Comparison of ENCODE assay signal across 8 cellular contexts in genomic region chr3:11651900-11652299, GRCh38. TPM values are rescaled to one million over a fixed set of nuclear protein-coding genes. Genes with fewer than 3 reads are reported as not detected.
DNase-seq lines count a peak whose midpoint lies in the region; ATAC-seq and TF ChIP-seq lines count a peak whose summit lies in the region.

No MANE protein-coding gene starts in this region.

- ATAC-seq in HG03439 (IDR thresholded peaks at IDR 0.05; ENCODE audit: unreplicated experiment) (no peak), WTC11 (no peak)

- H3K27ac ChIP-seq in ovary, result no peak overlapping the region

- CTCF ChIA-PET in GM10248 (lab: Yijun Ruan, JAX), result interaction anchor here (0.7 to 10.5 kb wide), 16 partner anchors 9 to 592 kb away, joined by 3 to 85 read pairs (median 4); partner anchors contain the start of gene VGLL4
- CTCF ChIA-PET in activated CD4-positive, alpha-beta T cell treated with anti-CD3 and anti-CD28 coated beads, Interleukin-2, amount 10 ng/mL, durations not matched to agents 7 days and 5 days (lab: Charles Lee), result interaction anchor here (1.4 kb wide), 1 partner anchor 20 kb away, joined by 3 read pairs; no protein-coding TSS in a partner anchor
- CTCF ChIA-PET in WTC11 (lab: Charles Lee), result interaction anchor here (0.9 to 2.3 kb wide), 10 partner anchors 10 to 317 kb away, joined by 3 to 21 read pairs (median 4); no protein-coding TSS in a partner anchor

- no peak for TF ChIP-seq POLR2A in ovary (IDR thresholded peaks at IDR 0.05)

- H3K27me3 ChIP-seq in ovary, result no peaks in the 10 kb centered on the region

- no peaks in the 10 kb centered on the region for H3K36me3 Mint-ChIP-seq in activated CD4-positive, alpha-beta T cell treated with anti-CD3 and anti-CD28 coated beads, Interleukin-2, amount 10 ng/mL, durations not matched to agents 7 days and 5 days (ENCODE audit: low read depth)
- no peaks in the 10 kb centered on the region for H3K36me3 Mint-ChIP-seq in WTC11

- intact Hi-C loops in ovary (cut with DNase I), result loop anchor here in 3 of 4 donors (5.0 to 10.0 kb wide), 4 partner anchors 153 to 275 kb away; no protein-coding TSS in a partner anchor

- no peak overlapping the region for H3K27ac Mint-ChIP-seq in activated CD4-positive, alpha-beta T cell treated with anti-CD3 and anti-CD28 coated beads, Interleukin-2, amount 10 ng/mL, durations not matched to agents 7 days and 5 days
- no peak overlapping the region for H3K27ac Mint-ChIP-seq in WTC11

- TF ChIP-seq CTCF in GM10248 (IDR thresholded peaks at IDR 0.05; ENCODE audit: control extremely low read depth, extremely low read depth, low read depth, missing control alignments) (peak; percentile 39), ovary (IDR thresholded peaks at IDR 0.05) (peak in 2 of 3 donors; percentile 33 to 55), WTC11 (IDR thresholded peaks at IDR 0.05) (no peak)

- no peak overlapping the region for H3K4me3 ChIP-seq in ovary

- 4 to 10% (median 7%) methylated on average over 2 of the region's 2 CpGs for WGBS in ovary, 3 donors

- H3K4me1 Mint-ChIP-seq in activated CD4-positive, alpha-beta T cell treated with anti-CD3 and anti-CD28 coated beads, Interleukin-2, amount 10 ng/mL, durations not matched to agents 7 days and 5 days, result peaks cover 3% of the 10 kb centered on the region
- H3K4me1 Mint-ChIP-seq in WTC11, result peaks cover 48% of the 10 kb centered on the region

- H3K9me3 ChIP-seq in ovary, result no peaks in the 10 kb centered on the region

- POLR2A ChIA-PET in GM10248 (lab: Yijun Ruan, JAX), result no interaction called here
- POLR2A ChIA-PET in activated CD4-positive, alpha-beta T cell treated with anti-CD3 and anti-CD28 coated beads, Interleukin-2, amount 10 ng/mL, durations not matched to agents 7 days and 5 days (lab: Charles Lee), result no interaction called here
- POLR2A ChIA-PET in WTC11 (lab: Charles Lee), result interaction anchor here (0.6 kb wide), 1 partner anchor 707 kb away, joined by 3 read pairs; no protein-coding TSS in a partner anchor

- TF ChIP-seq EP300 in ovary (IDR thresholded peaks at IDR 0.05), result no peak

- no peaks in the 10 kb centered on the region for H3K4me1 ChIP-seq in ovary (ENCODE audit: insufficient read depth)

- H3K4me3 Mint-ChIP-seq in activated CD4-positive, alpha-beta T cell treated with anti-CD3 and anti-CD28 coated beads, Interleukin-2, amount 10 ng/mL, durations not matched to agents 7 days and 5 days, result no peak overlapping the region
- H3K4me3 Mint-ChIP-seq in WTC11, result no peak overlapping the region

- DNase-seq in GM10248 (ENCODE audit: extremely low spot score) (peak; percentile 42), NCI-H2227 treated with DMSO at 0.1 percent for 48 hours (lab: John Stamatoyannopoulos, UW) (peak; percentile 28), dermis blood vessel endothelial cell (peak; percentile 67), ovary (no peak), WTC11 (ENCODE audit: low spot score) (no peak)
- DNase-seq in activated CD4-positive, alpha-beta T cell treated with anti-CD3 and anti-CD28 coated beads for 48 hours, result no peak
- DNase-seq in activated CD4-positive, alpha-beta T cell treated with anti-CD3 and anti-CD28 coated beads, Interleukin-2, amount 10 ng/mL, durations not matched to agents 7 days and 5 days, result no peak

- no peaks in the 10 kb centered on the region for H3K36me3 ChIP-seq in ovary

- no peaks in the 10 kb centered on the region for H3K9me3 Mint-ChIP-seq in activated CD4-positive, alpha-beta T cell treated with anti-CD3 and anti-CD28 coated beads, Interleukin-2, amount 10 ng/mL, durations not matched to agents 7 days and 5 days
- H3K9me3 Mint-ChIP-seq in WTC11, result no peaks in the 10 kb centered on the region

- peaks cover 4% of the 10 kb centered on the region for H3K27me3 Mint-ChIP-seq in activated CD4-positive, alpha-beta T cell treated with anti-CD3 and anti-CD28 coated beads, Interleukin-2, amount 10 ng/mL, durations not matched to agents 7 days and 5 days
- H3K27me3 Mint-ChIP-seq in WTC11 (ENCODE audit: low read depth), result no peaks in the 10 kb centered on the region

TF ChIP-seq in WTC11, 78 proteins besides CTCF, POLR2A, EP300 and RAD21:
- TF ChIP-seq NFATC4 (CRISPR knock-in tag; IDR thresholded peaks at IDR 0.05) (no peak), ZNF317 (CRISPR knock-in tag; IDR thresholded peaks at IDR 0.05; ENCODE audit: borderline replicate concordance, low read depth) (no peak), ESRRA (CRISPR knock-in tag; IDR thresholded peaks at IDR 0.05; ENCODE audit: borderline replicate concordance) (no peak), ZNF138 (CRISPR knock-in tag; conservative IDR thresholded peaks at IDR 0.05) (no peak), AFF4 (CRISPR knock-in tag; IDR thresholded peaks at IDR 0.05; ENCODE audit: borderline replicate concordance) (no peak), ELF4 (CRISPR knock-in tag; IDR thresholded peaks at IDR 0.05; ENCODE audit: low read depth) (no peak), FOXP4 (CRISPR knock-in tag; IDR thresholded peaks at IDR 0.05) (no peak), FOXJ3 (CRISPR knock-in tag; IDR thresholded peaks at IDR 0.05; ENCODE audit: borderline replicate concordance) (no peak)
- TF ChIP-seq, protein P1, sequence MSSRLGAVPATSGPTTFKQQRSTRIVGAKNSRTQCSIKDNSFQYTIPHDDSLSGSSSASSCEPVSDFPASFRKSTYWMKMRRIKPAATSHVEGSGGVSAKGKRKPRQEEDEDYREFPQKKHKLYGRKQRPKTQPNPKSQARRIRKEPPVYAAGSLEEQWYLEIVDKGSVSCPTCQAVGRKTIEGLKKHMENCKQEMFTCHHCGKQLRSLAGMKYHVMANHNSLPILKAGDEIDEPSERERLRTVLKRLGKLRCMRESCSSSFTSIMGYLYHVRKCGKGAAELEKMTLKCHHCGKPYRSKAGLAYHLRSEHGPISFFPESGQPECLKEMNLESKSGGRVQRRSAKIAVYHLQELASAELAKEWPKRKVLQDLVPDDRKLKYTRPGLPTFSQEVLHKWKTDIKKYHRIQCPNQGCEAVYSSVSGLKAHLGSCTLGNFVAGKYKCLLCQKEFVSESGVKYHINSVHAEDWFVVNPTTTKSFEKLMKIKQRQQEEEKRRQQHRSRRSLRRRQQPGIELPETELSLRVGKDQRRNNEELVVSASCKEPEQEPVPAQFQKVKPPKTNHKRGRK (CRISPR knock-in tag; IDR thresholded peaks at IDR 0.05; ENCODE audit: borderline replicate concordance), result no peak

RNA-seq across cellular contexts. Expression of gene VGLL4, which starts 8.2 kb away (rescaled TPM):
- total RNA-seq in dermis blood vessel endothelial cell (76.7 and 79.0 TPM in 2 replicates), ovary (100 to 1,000 TPM in 6 of 7 donors, 10 to 100 TPM in 1; 80.5 to 120 (median 106) TPM), WTC11 (2021) (42.2 to 43.8 TPM (median 43.0 TPM) in 3 replicates)
- 100 to 1,000 TPM in 1 of 2 donors, 10 to 100 TPM in 1; 73.2 to 110 TPM for polyA plus RNA-seq in ovary
- 10 to 100 TPM; 34.2 to 35.5 TPM for total RNA-seq in activated CD4-positive, alpha-beta T cell treated with anti-CD3 and anti-CD28 coated beads, Interleukin-2, amount 10 ng/mL, durations not matched to agents 7 days and 5 days

Comparison
In these comparisons a context has a peak if more than half of its experiments do, and no peak if none do; other contexts are left out.
1. DNase-seq: peak in GM10248 (single experiment), NCI-H2227 treated with DMSO at 0.1 percent for 48 hours (single experiment) and dermis blood vessel endothelial cell (single experiment); none in ovary (0 of 5), activated CD4-positive, alpha-beta T cell treated with anti-CD3 and anti-CD28 coated beads for 48 hours (single experiment), activated CD4-positive, alpha-beta T cell treated with anti-CD3 and anti-CD28 coated beads, Interleukin-2, amount 10 ng/mL, durations not matched to agents 7 days and 5 days (single experiment) and WTC11 (single experiment).